ENCODE assay signal across 8 cellular contexts in genomic region chr9:89919171-89919681, GRCh38.
DNase-seq lines count a peak whose midpoint lies in the region; ATAC-seq and TF ChIP-seq lines count a peak whose summit lies in the region.

No MANE protein-coding gene starts in this region.

- TF ChIP-seq CTCF in A673 (conservative IDR thresholded peaks at IDR 0.05; ENCODE audit: low read depth, low read length) (0 out of 2 replicates have a peak, but pooled peaks have one; percentile 19), OCI-LY7 (conservative IDR thresholded peaks at IDR 0.05; ENCODE audit: low read length) (peak; percentile 57), colonic mucosa (IDR thresholded peaks at IDR 0.05) (no peak), osteocyte (IDR thresholded peaks at IDR 0.05) (no peak)

- DNase-seq in A673 (ENCODE audit: low spot score) (no peak), GM19238 (ENCODE audit: insufficient read length, low spot score) (peak; percentile 19), OCI-LY7 (ENCODE audit: low spot score) (peak; percentile 40), colonic mucosa (peak; percentile 67), osteocyte (ENCODE audit: extremely low spot score, unreplicated experiment) (peak; percentile 67), AG20443 (ENCODE audit: low spot score) (no peak)

- no peak overlapping the region for H3K4me2 ChIP-seq in OCI-LY7 (ENCODE audit: low read length)

- H3K27me3 ChIP-seq in A673 (replicated peaks; ENCODE audit: insufficient read depth, low read depth, low read length, poor library complexity) (no peaks in the 10 kb centered on the region), colonic mucosa (no peaks in the 10 kb centered on the region)

- H3K36me3 ChIP-seq in A673 (ENCODE audit: insufficient read depth, low read length, poor library complexity, severe bottlenecking) (no peaks in the 10 kb centered on the region), OCI-LY7 (ENCODE audit: insufficient read depth, low read length) (no peaks in the 10 kb centered on the region), colonic mucosa (no peaks in the 10 kb centered on the region)

- ATAC-seq in GM19395 (IDR thresholded peaks at IDR 0.05; ENCODE audit: unreplicated experiment) = no peak
- no peak for ATAC-seq in GM21717 (IDR thresholded peaks at IDR 0.05; ENCODE audit: unreplicated experiment)

- POLR2A ChIA-PET in A673 (lab: Charles Lee; ENCODE audit: low non-redundant PET) (no interaction called here), OCI-LY7 (lab: Charles Lee) (no interaction called here)

- no TSS peak for BruUV-seq in A673 (replicated peaks; lab: Mats Ljungman, UMichigan)
- no TSS peak for BruUV-seq in OCI-LY7 (replicated peaks; lab: Mats Ljungman, UMichigan)

- H3K36me3 Mint-ChIP-seq in osteocyte (ENCODE audit: unreplicated experiment) = no peaks in the 10 kb centered on the region

- H3K4me3 ChIP-seq in A673 (ENCODE audit: low read depth, low read length, poor library complexity, severe bottlenecking) = no peak overlapping the region
- H3K4me3 ChIP-seq in OCI-LY7 (ENCODE audit: low read depth, low read length, poor library complexity, severe bottlenecking) = no peak overlapping the region
- no peak overlapping the region for H3K4me3 ChIP-seq in colonic mucosa

- H3K9me3 Mint-ChIP-seq in osteocyte (ENCODE audit: unreplicated experiment) = no peaks in the 10 kb centered on the region

- H3K4me3 Mint-ChIP-seq in osteocyte (ENCODE audit: unreplicated experiment) = no peak overlapping the region

- no peaks in the 10 kb centered on the region for H3K9me2 ChIP-seq in OCI-LY7 (ENCODE audit: insufficient read depth, low read length)

- H3K9me3 ChIP-seq in A673 (ENCODE audit: low read depth, low read length, poor library complexity, severe bottlenecking) (no peaks in the 10 kb centered on the region), OCI-LY7 (ENCODE audit: low read length) (no peaks in the 10 kb centered on the region), colonic mucosa (no peaks in the 10 kb centered on the region)

- H3K27ac ChIP-seq in A673 (ENCODE audit: low read depth, low read length, poor library complexity, severe bottlenecking) (no peak overlapping the region), OCI-LY7 (ENCODE audit: low read depth, low read length, poor library complexity, severe bottlenecking) (no peak overlapping the region), colonic mucosa (no peak overlapping the region)

- H4K20me1 ChIP-seq in OCI-LY7 (ENCODE audit: insufficient read depth, low read length) = no peaks in the 10 kb centered on the region

- CTCF ChIA-PET in A673 (lab: Charles Lee) = no interaction called here
- CTCF ChIA-PET in OCI-LY7 (lab: Charles Lee; ENCODE audit: unreplicated experiment) = no interaction called here

- H3K4me1 ChIP-seq in A673 (ENCODE audit: insufficient read depth, low read length, poor library complexity, severe bottlenecking) (no peaks in the 10 kb centered on the region), OCI-LY7 (ENCODE audit: insufficient read depth, low read length, poor library complexity, severe bottlenecking) (no peaks in the 10 kb centered on the region), colonic mucosa (no peaks in the 10 kb centered on the region)

- H3K4me1 Mint-ChIP-seq in osteocyte (ENCODE audit: unreplicated experiment) = peaks cover 46% of the 10 kb centered on the region

- no peak overlapping the region for H3K27ac Mint-ChIP-seq in osteocyte (ENCODE audit: unreplicated experiment)

- no peaks in the 10 kb centered on the region for H3K27me3 Mint-ChIP-seq in osteocyte (ENCODE audit: unreplicated experiment)

- no peaks in the 10 kb centered on the region for H3K79me2 ChIP-seq in OCI-LY7 (ENCODE audit: insufficient read depth, low read depth, low read length)

- no peak overlapping the region for H3K9ac ChIP-seq in colonic mucosa (ENCODE audit: low read depth in 2 of 2, low read length in 2 of 2)

- H2AFZ ChIP-seq in OCI-LY7 (ENCODE audit: low read length) = no peak overlapping the region

- intact Hi-C loops in A673 (cut with micrococcal nuclease; ENCODE audit: unreplicated experiment) = no loop called here
- intact Hi-C loops in OCI-LY7 (cut with micrococcal nuclease; ENCODE audit: unreplicated experiment) = loop anchor here (1.0 to 10.0 kb wide), 2 partner anchors 186 to 316 kb away; no protein-coding TSS in a partner anchor
- intact Hi-C loops in colonic mucosa (cut with DNase I) = loop anchor here (5.0 kb wide), 2 partner anchors 178 to 302 kb away; no protein-coding TSS in a partner anchor

Comparison
In these comparisons a context has a peak if more than half of its experiments do, and no peak if none do; other contexts are left out.
1. DNase-seq: peak in GM19238 (single experiment), OCI-LY7 (single experiment), colonic mucosa (single experiment) and osteocyte (single experiment); none in A673 (single experiment) and AG20443 (single experiment).
2. CTCF ChIP-seq: peak in A673 (single experiment) and OCI-LY7 (single experiment); none in colonic mucosa (single experiment) and osteocyte (single experiment).